10 cellular contexts compared by ENCODE assay signal in the genomic region with DNA sequence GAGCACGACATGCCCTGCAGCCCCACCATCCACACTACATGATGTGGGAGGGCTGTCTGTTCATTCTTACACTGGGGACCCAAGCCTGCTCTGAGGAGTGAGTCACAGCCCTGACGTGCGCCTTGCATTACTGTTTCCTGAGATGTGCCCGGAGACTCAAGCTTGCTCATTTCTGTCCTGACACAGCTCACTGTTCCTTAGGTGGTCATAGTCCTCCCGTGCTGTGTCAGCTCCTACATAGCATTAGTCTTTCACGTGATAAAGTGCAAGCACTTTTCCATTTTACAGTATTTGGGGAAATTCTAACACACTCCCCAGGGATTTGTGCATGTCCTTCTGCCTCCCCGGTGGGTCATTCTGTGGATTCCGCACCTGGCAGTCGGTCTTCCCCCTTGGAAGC. TPM values are rescaled to one million over a fixed set of nuclear protein-coding genes. Genes with fewer than 3 reads are reported as not detected.
DNase-seq lines count a peak whose midpoint lies in the region; ATAC-seq, FAIRE-seq and TF ChIP-seq lines count a peak whose summit lies in the region.
"Had no signal": no experiment of that assay in that cellular context is flagged by ENCODE, and none has a peak within 500 bp of the region (broad histone marks: within the 10 kb centered on the region; RNA-seq: fewer than 3 reads in every experiment).

No MANE protein-coding gene starts in this region.

- DNase-seq in EL (peak; percentile 77), GM19239 (ENCODE audit: insufficient read length, low spot score) (no peak), caudate nucleus (lab: John Stamatoyannopoulos, UW) (peak in 19 of 61 donors; percentile 9 to 76 (median 26)), Peyer's patch (no peak), T-helper 17 cell (no peak), NCI-H146 treated with DMSO at 0.1 percent for 48 hours (lab: John Stamatoyannopoulos, UW; ENCODE audit: unreplicated experiment) (no peak), NCI-H526 treated with DMSO at 0.1 percent for 48 hours (lab: John Stamatoyannopoulos, UW) (no peak)
- DNase-seq: effector memory CD8-positive, alpha-beta T cell had no signal

- H3K27ac ChIP-seq in caudate nucleus (ENCODE audit: low read depth, low read length), result peak overlapping the region; percentile 73
- no peak overlapping the region for H3K27ac ChIP-seq in Peyer's patch

- peaks cover 6% of the 10 kb centered on the region for H3K4me1 Mint-ChIP-seq in T-helper 17 cell

- no peak overlapping the region for H3K27ac Mint-ChIP-seq in T-helper 17 cell
- H3K27ac Mint-ChIP-seq: effector memory CD8-positive, alpha-beta T cell had no signal

- FAIRE-seq in GM19239 (lab: Jason Lieb, UNC), result peak; percentile 48

- H3K27me3 Mint-ChIP-seq in T-helper 17 cell, result no peaks in the 10 kb centered on the region

- peaks cover 2% of the 10 kb centered on the region for H3K36me3 Mint-ChIP-seq in T-helper 17 cell (ENCODE audit: low read depth)

- TF ChIP-seq POLR2A in Peyer's patch (IDR thresholded peaks at IDR 0.05), result no peak

- H3K4me3 Mint-ChIP-seq in T-helper 17 cell, result no peak overlapping the region
- H3K4me3 Mint-ChIP-seq: effector memory CD8-positive, alpha-beta T cell had no signal

- H3K9me3 ChIP-seq in Peyer's patch (no peaks in the 10 kb centered on the region), T-helper 17 cell (ENCODE audit: control insufficient read depth, low read length, poor library complexity, severe bottlenecking) (no peaks in the 10 kb centered on the region)

- no peaks in the 10 kb centered on the region for H3K27me3 ChIP-seq in Peyer's patch

- no peak for TF ChIP-seq CTCF in Peyer's patch (IDR thresholded peaks at IDR 0.05)

- H3K36me3 ChIP-seq in Peyer's patch, result no peaks in the 10 kb centered on the region

- ATAC-seq in HG03159 (IDR thresholded peaks at IDR 0.05; ENCODE audit: unreplicated experiment), result peak; percentile 65
- ATAC-seq in T-helper 17 cell, result no peak
- ATAC-seq: effector memory CD8-positive, alpha-beta T cell had no signal

- H3K4me3 ChIP-seq in Peyer's patch, result no peak overlapping the region

- H3K4me1 ChIP-seq in Peyer's patch, result peaks cover 0 to 12% (median 0%) of the 10 kb centered on the region in 4 donors

RNA-seq across cellular contexts. Expression of gene TRIM43B, which starts 46.2 kb away (rescaled TPM):
- total RNA-seq in Peyer's patch (not detected), T-helper 17 cell (not detected)
- total RNA-seq: SK-MEL-5 had no signal
